8 cellular contexts compared by ENCODE assay signal in the genomic region with DNA sequence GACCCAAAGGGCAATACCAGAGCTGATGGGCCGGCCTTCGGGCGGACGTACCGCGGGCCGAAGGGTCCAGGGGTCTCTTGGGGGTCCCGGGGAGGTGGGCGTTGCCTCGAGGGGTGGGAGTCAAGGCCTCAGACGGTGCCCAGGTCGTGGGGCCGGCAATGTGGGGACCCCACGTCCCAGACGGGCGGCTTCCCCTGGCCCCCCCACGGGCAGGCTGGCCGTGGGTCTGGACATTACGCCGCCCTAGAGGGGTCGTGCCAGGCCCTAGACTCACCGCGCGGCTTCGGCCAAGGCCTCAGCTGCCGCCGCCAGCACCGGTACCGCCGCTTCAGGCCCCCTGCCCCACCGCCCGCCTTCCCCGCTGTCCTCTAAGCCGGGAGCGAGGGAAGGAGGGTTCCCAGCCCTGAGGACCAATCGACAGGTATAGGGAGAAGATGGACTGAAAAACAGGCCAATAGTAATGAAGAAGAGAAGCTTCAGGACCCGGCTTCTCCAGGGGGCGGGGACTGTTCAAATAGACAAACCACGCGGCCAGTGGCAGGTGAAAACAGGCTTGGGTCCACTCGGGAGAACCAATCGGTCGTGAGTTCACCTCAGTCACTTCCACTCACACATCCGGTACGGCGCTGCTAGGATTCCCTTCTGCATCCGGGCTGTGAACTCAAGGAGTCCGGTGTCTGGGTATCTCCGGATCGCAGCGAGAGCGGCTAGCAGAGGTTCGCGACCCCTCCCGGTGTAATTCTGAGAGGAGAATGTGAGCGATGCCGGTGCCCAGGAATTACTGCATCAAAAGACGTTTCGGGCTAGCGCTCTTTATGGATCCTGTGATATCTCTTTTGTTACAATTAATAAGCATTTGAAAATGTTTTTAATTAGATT. TPM values are rescaled to one million over a fixed set of nuclear protein-coding genes. Genes with fewer than 3 reads are reported as not detected.
DNase-seq lines count a peak whose midpoint lies in the region; ATAC-seq and TF ChIP-seq lines count a peak whose summit lies in the region.

MTOR (minus strand) TSS at position 381 of the 879 bp plus-strand sequence. CDS start 3,142 bp downstream, outside the sequence.

- peaks cover 15% of the 10 kb centered on the region for H3K36me3 ChIP-seq in CD4-positive, alpha-beta memory T cell (ENCODE audit: insufficient read depth, low read length)
- H3K36me3 ChIP-seq in liver (ENCODE audit: control insufficient read depth in 4 of 4, insufficient read depth in 3 of 4, low read depth in 1 of 4, low read length in 3 of 4), result peaks cover 6 to 16% (median 12%) of the 10 kb centered on the region in 4 donors

- WGBS in liver, result under 1% methylated on average over 60 of the region's 60 CpGs

- H3K4me3 Mint-ChIP-seq in CD4-positive, alpha-beta memory T cell, result peak within 1 kb of the TSS; percentile 81 to 97 (median 91)
- peak within 1 kb of the TSS; percentile 81 for H3K4me3 Mint-ChIP-seq in activated CD4-positive, alpha-beta memory T cell treated with anti-CD3 and anti-CD28 coated beads for 36 hours

- peaks cover 15% of the 10 kb centered on the region for H3K4me1 ChIP-seq in CD4-positive, alpha-beta memory T cell (ENCODE audit: insufficient read depth, low read length)
- peaks cover 2 to 10% (median 7%) of the 10 kb centered on the region in 4 donors for H3K4me1 ChIP-seq in liver (ENCODE audit: control insufficient read depth in 4 of 4, insufficient read depth in 4 of 4, low read length in 3 of 4)

- H3K27ac ChIP-seq in CD4-positive, alpha-beta memory T cell (ENCODE audit: low read depth, low read length), result peak within 1 kb of the TSS; percentile 91
- peak within 1 kb of the TSS in 55 of 59 donors; percentile 13 to 93 (median 79) for H3K27ac ChIP-seq in dorsolateral prefrontal cortex
- peak within 1 kb of the TSS; percentile 87 to 93 for H3K27ac ChIP-seq in liver (ENCODE audit: low read depth in 1 of 2, low read length in 2 of 2)

- peaks cover 13 to 30% (median 21%) of the 10 kb centered on the region in 4 donors for H3K4me1 Mint-ChIP-seq in CD4-positive, alpha-beta memory T cell
- peaks cover 14% of the 10 kb centered on the region for H3K4me1 Mint-ChIP-seq in activated CD4-positive, alpha-beta memory T cell treated with anti-CD3 and anti-CD28 coated beads for 36 hours (ENCODE audit: low read depth)

- POLR2A ChIA-PET in CD4-positive, alpha-beta memory T cell (lab: Charles Lee; ENCODE audit: partially characterized antibody), result interaction anchor here (0.5 to 3.1 kb wide), 24 partner anchors 10 to 724 kb away, joined by 3 to 53 read pairs (median 6); partner anchors contain the start of genes AGTRAP, CLCN6, EXOSC10 and FBXO6
- POLR2A ChIA-PET in activated CD4-positive, alpha-beta memory T cell treated with anti-CD3 and anti-CD28 coated beads for 36 hours (lab: Charles Lee), result interaction anchor here (0.6 to 2.7 kb wide), 6 partner anchors 11 to 646 kb away, joined by 3 to 23 read pairs (median 4); partner anchors contain the start of gene UBIAD1

- intact Hi-C loops in CD4-positive, alpha-beta memory T cell (cut with micrococcal nuclease), result loop anchor here (1.0 to 5.0 kb wide), 2 partner anchors 11 to 545 kb away; partner anchors contain the start of genes CLCN6, MTHFR and UBIAD1
- intact Hi-C loops in activated CD4-positive, alpha-beta memory T cell treated with anti-CD3 and anti-CD28 coated beads for 36 hours (cut with micrococcal nuclease), result loop anchor here (1.0 to 10.0 kb wide), 2 partner anchors 11 to 198 kb away; partner anchors contain the start of genes SRM and UBIAD1
- intact Hi-C loops in dorsolateral prefrontal cortex (cut with DNase I), result no loop called here

- no peaks in the 10 kb centered on the region for H3K9me3 Mint-ChIP-seq in CD4-positive, alpha-beta memory T cell
- H3K9me3 Mint-ChIP-seq in activated CD4-positive, alpha-beta memory T cell treated with anti-CD3 and anti-CD28 coated beads for 36 hours, result no peaks in the 10 kb centered on the region

- ATAC-seq in GM19438 (IDR thresholded peaks at IDR 0.05; ENCODE audit: low read depth, unreplicated experiment) (peak; percentile 98), HG03575 (IDR thresholded peaks at IDR 0.05; ENCODE audit: extremely low read depth, insufficient number of reproducible peaks, low FRiP score, unreplicated experiment) (peak; percentile 74)

- peak; percentile 97 to 99 (median 99) for DNase-seq in CD4-positive, alpha-beta memory T cell
- DNase-seq in NCI-H82 treated with DMSO at 0.1 percent for 48 hours (lab: John Stamatoyannopoulos, UW; ENCODE audit: unreplicated experiment) (peak; percentile 99), dorsolateral prefrontal cortex (peak; percentile 96 to 100 (median 99))
- peak; percentile 99 for DNase-seq in activated CD4-positive, alpha-beta memory T cell treated with anti-CD3 and anti-CD28 coated beads for 36 hours
- peak; percentile 98 for DNase-seq in stimulated activated CD4-positive, alpha-beta T cell treated with anti-CD3 and anti-CD28 coated beads, Interleukin-4, amount 100 ng/mL, for 24 hours

- no peaks in the 10 kb centered on the region for H3K27me3 Mint-ChIP-seq in CD4-positive, alpha-beta memory T cell
- no peaks in the 10 kb centered on the region for H3K27me3 Mint-ChIP-seq in activated CD4-positive, alpha-beta memory T cell treated with anti-CD3 and anti-CD28 coated beads for 36 hours

- TF ChIP-seq CTCF in dorsolateral prefrontal cortex (IDR thresholded peaks at IDR 0.05 in 54 of 56, conservative IDR thresholded peaks at IDR 0.05 in 2 of 56; ENCODE audit: low read depth in 1 of 56, partially characterized antibody in 56 of 56) (peak in 42 of 56 donors; percentile 17 to 59 (median 33)), liver (IDR thresholded peaks at IDR 0.05; ENCODE audit: low read depth, low read length, missing input control) (no peak)

- H3K36me3 Mint-ChIP-seq in CD4-positive, alpha-beta memory T cell, result peaks cover 15 to 30% of the 10 kb centered on the region in 2 donors
- peaks cover 15% of the 10 kb centered on the region for H3K36me3 Mint-ChIP-seq in activated CD4-positive, alpha-beta memory T cell treated with anti-CD3 and anti-CD28 coated beads for 36 hours

- TF ChIP-seq RAD21 in liver (IDR thresholded peaks at IDR 0.05), result peak in 1 of 2 donors; percentile 33

- H3K9ac ChIP-seq in liver (ENCODE audit: low read depth in 1 of 2, low read length in 2 of 2), result peak within 1 kb of the TSS; percentile 84 to 91

- H3K27ac Mint-ChIP-seq in CD4-positive, alpha-beta memory T cell, result peak within 1 kb of the TSS; percentile 74 to 97 (median 93)
- H3K27ac Mint-ChIP-seq in activated CD4-positive, alpha-beta memory T cell treated with anti-CD3 and anti-CD28 coated beads for 36 hours, result peak within 1 kb of the TSS; percentile 77

- H3K27me3 ChIP-seq in CD4-positive, alpha-beta memory T cell (ENCODE audit: insufficient read depth, low read length), result no peaks in the 10 kb centered on the region
- H3K27me3 ChIP-seq in dorsolateral prefrontal cortex (no peaks in the 10 kb centered on the region), liver (ENCODE audit: control insufficient read depth in 4 of 4, insufficient read depth in 4 of 4, low read length in 3 of 4) (no peaks in the 10 kb centered on the region)

- H3K9me3 ChIP-seq in CD4-positive, alpha-beta memory T cell (ENCODE audit: control insufficient read depth in 1 of 2, low read length in 2 of 2), result no peaks in the 10 kb centered on the region
- no peaks in the 10 kb centered on the region for H3K9me3 ChIP-seq in liver (ENCODE audit: control insufficient read depth in 4 of 4, low read length in 3 of 4)

- CTCF ChIA-PET in CD4-positive, alpha-beta memory T cell (lab: Charles Lee; ENCODE audit: partially characterized antibody), result interaction anchor here (0.6 to 2.4 kb wide), 8 partner anchors 10 to 225 kb away, joined by 3 to 11 read pairs (median 6); partner anchors contain the start of gene UBIAD1
- CTCF ChIA-PET in activated CD4-positive, alpha-beta memory T cell treated with anti-CD3 and anti-CD28 coated beads for 36 hours (lab: Charles Lee), result interaction anchor here (0.6 to 2.3 kb wide), 8 partner anchors 13 to 812 kb away, joined by 3 to 13 read pairs (median 4); no protein-coding TSS in a partner anchor

- peak within 1 kb of the TSS; percentile 44 to 80 for H3K4me3 ChIP-seq in CD4-positive, alpha-beta memory T cell (ENCODE audit: low read length in 2 of 2)
- H3K4me3 ChIP-seq in dorsolateral prefrontal cortex (peak within 1 kb of the TSS; percentile 75 to 100 (median 99)), liver (ENCODE audit: low read depth in 1 of 3, low read length in 3 of 3) (peak within 1 kb of the TSS; percentile 88 to 97 (median 97))

TF ChIP-seq in liver, 16 proteins besides CTCF, POLR2A, EP300 and RAD21 (continues in another document):
- TF ChIP-seq FOXA2 (IDR thresholded peaks at IDR 0.05), result no peak
- TF ChIP-seq NR2F2 (IDR thresholded peaks at IDR 0.05), result peak; percentile 70
- peak; percentile 98 for TF ChIP-seq SP1 (IDR thresholded peaks at IDR 0.05)
- peak; percentile 100 for TF ChIP-seq GABPA (IDR thresholded peaks at IDR 0.05 in 1 of 2, conservative IDR thresholded peaks at IDR 0.05 in 1 of 2)

RNA-seq across cellular contexts. Expression of gene MTOR, which starts in this region (rescaled TPM):
- 10 to 100 TPM; 41.4 to 46.8 TPM for total RNA-seq in CD4-positive, alpha-beta memory T cell
- polyA plus RNA-seq in CD4-positive, alpha-beta memory T cell, result 1 to 10 TPM; 3.4 to 9.0 TPM
- 10 to 100 TPM; 35.8 to 39.4 TPM for total RNA-seq in activated CD4-positive, alpha-beta memory T cell treated with anti-CD3 and anti-CD28 coated beads for 36 hours
- 10 to 100 TPM; 45.9 to 83.6 (median 63.3) TPM for total RNA-seq in dorsolateral prefrontal cortex
- total RNA-seq in liver, result 10 to 100 TPM; 21.8 to 45.0 TPM
- polyA plus RNA-seq in liver, result 10 to 100 TPM; 11.6 to 18.0 TPM

Comparison
In these comparisons a context has a peak if more than half of its experiments do, and no peak if none do; other contexts are left out.
1. Peak in every context shown above with its lines: DNase-seq, ATAC-seq, H3K4me3 ChIP-seq and H3K27ac ChIP-seq.
2. intact Hi-C loops: an anchor here in CD4-positive, alpha-beta memory T cell (1.0 to 5.0 kb wide) and activated CD4-positive, alpha-beta memory T cell treated with anti-CD3 and anti-CD28 coated beads for 36 hours (1.0 to 10.0 kb wide); none called in dorsolateral prefrontal cortex.